In genomic region chr5:155728146-155728856, GRCh38 we compare ENCODE assay signal across 8 cellular contexts.
DNase-seq lines count a peak whose midpoint lies in the region; ATAC-seq and TF ChIP-seq lines count a peak whose summit lies in the region.

No MANE protein-coding gene starts in this region.

- DNase-seq in AG04449 (ENCODE audit: low read depth, low spot score): no peak
- peak; percentile 13 for DNase-seq in NCI-H2081 treated with DMSO at 0.1 percent for 48 hours (lab: John Stamatoyannopoulos, UW)
- peak in 8 of 10 donors; percentile 14 to 71 (median 56) for DNase-seq in dorsolateral prefrontal cortex
- peak; percentile 38 to 80 for DNase-seq in left lung
- DNase-seq in substantia nigra (lab: John Stamatoyannopoulos, UW): peak in 40 of 49 donors; percentile 4 to 59 (median 32)

- no peak for TF ChIP-seq POLR2A in GM18505 (IDR thresholded peaks at IDR 0.05; ENCODE audit: borderline replicate concordance, extremely low read depth, insufficient read depth, insufficient read length)

- CTCF ChIA-PET in AG04449 (lab: Yijun Ruan, JAX): interaction anchor here (1.3 to 1.5 kb wide), 3 partner anchors 25 to 1096 kb away, joined by 3 to 5 read pairs (median 3); no protein-coding TSS in a partner anchor

- H3K27ac ChIP-seq in dorsolateral prefrontal cortex (peak overlapping the region in 52 of 59 donors; percentile 11 to 85 (median 66)), left lung (no peak overlapping the region), substantia nigra (ENCODE audit: low read depth, low read length, poor library complexity, severe bottlenecking) (no peak overlapping the region)

- H3K4me3 ChIP-seq in AG04449 (ENCODE audit: low read depth, low read length): peak overlapping the region; percentile 59
- peak overlapping the region; percentile 40 to 81 (median 64) for H3K4me3 ChIP-seq in dorsolateral prefrontal cortex
- peak overlapping the region; percentile 5 to 21 for H3K4me3 ChIP-seq in left lung

- no peaks in the 10 kb centered on the region for H3K36me3 ChIP-seq in left lung

- TF ChIP-seq CTCF in AG04449 (IDR thresholded peaks at IDR 0.05; ENCODE audit: insufficient read depth, low read length, missing control alignments): peak; percentile 0
- TF ChIP-seq CTCF in dorsolateral prefrontal cortex (IDR thresholded peaks at IDR 0.05 in 54 of 56, conservative IDR thresholded peaks at IDR 0.05 in 2 of 56; ENCODE audit: low read depth in 1 of 56, partially characterized antibody in 56 of 56): peak in 12 of 56 donors; percentile 7 to 38 (median 16)
- TF ChIP-seq CTCF in left lung (IDR thresholded peaks at IDR 0.05): no peak

- POLR2A ChIA-PET in AG04449 (lab: Yijun Ruan, JAX): interaction anchor here (1.0 kb wide), 1 partner anchor 683 kb away, joined by 4 read pairs; no protein-coding TSS in a partner anchor

- H3K9me3 ChIP-seq in left lung: no peaks in the 10 kb centered on the region

- intact Hi-C loops in dorsolateral prefrontal cortex (cut with DNase I) (no loop called here), left lung (cut with DNase I) (no loop called here)

- H3K27me3 ChIP-seq in dorsolateral prefrontal cortex: peaks cover 0 to 13% (median 0%) of the 10 kb centered on the region in 45 donors
- H3K27me3 ChIP-seq in left lung: peaks cover 52 to 82% of the 10 kb centered on the region in 2 donors

- peak; percentile 93 for ATAC-seq in left lung
- ATAC-seq in GM21786 (IDR thresholded peaks at IDR 0.05; ENCODE audit: unreplicated experiment): no peak
- no peak for ATAC-seq in GM18505 (IDR thresholded peaks at IDR 0.05; ENCODE audit: unreplicated experiment)
- ATAC-seq in GM19351 (IDR thresholded peaks at IDR 0.05; ENCODE audit: unreplicated experiment): no peak

- peaks cover 5 to 6% of the 10 kb centered on the region in 2 donors for H3K4me1 ChIP-seq in left lung

Comparison
In these comparisons a context has a peak if more than half of its experiments do, and no peak if none do; other contexts are left out.
1. H3K4me3 ChIP-seq: peak in every context shown above with its lines; median percentile 64 in dorsolateral prefrontal cortex; 59 in AG04449; 13 in left lung.
2. H3K27ac ChIP-seq: peak in dorsolateral prefrontal cortex (52 of 59); none in left lung (0 of 2) and substantia nigra (single experiment).